In the genomic region with DNA sequence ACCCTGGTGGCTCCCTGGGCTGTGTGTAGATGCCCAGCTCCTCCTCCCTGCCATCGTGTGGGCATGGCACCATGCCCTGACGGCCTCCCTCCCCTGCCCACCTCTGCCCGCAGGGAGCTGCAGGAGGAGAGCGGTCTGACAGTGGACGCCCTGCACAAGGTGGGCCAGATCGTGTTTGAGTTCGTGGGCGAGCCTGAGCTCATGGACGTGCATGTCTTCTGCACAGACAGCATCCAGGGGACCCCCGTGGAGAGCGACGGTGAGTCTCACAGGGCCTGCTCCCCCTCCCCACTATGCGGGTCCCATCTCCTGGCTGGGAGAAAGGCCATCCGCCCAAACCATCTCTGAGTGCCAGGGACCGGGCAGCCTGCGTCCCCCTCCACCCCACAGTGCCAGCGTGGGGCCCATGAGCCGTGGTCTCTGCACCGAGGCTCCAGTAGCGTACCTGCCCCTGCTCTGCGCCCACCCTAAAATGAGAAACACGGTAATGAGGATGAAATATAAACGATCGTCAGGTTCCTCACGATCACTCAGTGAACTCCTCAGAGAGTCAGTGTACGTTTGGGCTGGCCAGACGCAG, we compare ENCODE assay signal across 17 cellular contexts. TPM values are rescaled to one million over a fixed set of nuclear protein-coding genes. Genes with fewer than 3 reads are reported as not detected.
A peak's percentile ranks its signal among the peaks of the same experiment; 100 is the strongest.
DNase-seq lines count a peak whose midpoint lies in the region; ATAC-seq lines count a peak whose summit lies in the region.
"Had no signal": no experiment of that assay in that cellular context is flagged by ENCODE, and none has a peak within 500 bp of the region (broad histone marks: within the 10 kb centered on the region; RNA-seq: fewer than 3 reads in every experiment).

No MANE protein-coding gene starts in this region.

- H2AK5ac ChIP-seq in neuronal stem cell (ENCODE audit: low read depth, low read length), result peak overlapping the region; percentile 90

- ATAC-seq in stimulated activated naive CD8-positive, alpha-beta T cell treated with anti-CD3 and anti-CD28 coated beads, Interleukin-15, amount 100 ng/mL, for 72 hours, result peak; percentile 2
- no peak for ATAC-seq in stimulated activated naive CD8-positive, alpha-beta T cell treated with anti-CD3 and anti-CD28 coated beads, Interleukin-15, Interleukin-2, amounts not matched to agents 100 U/mL and 50 U/mL, for 24 hours
- no peak for ATAC-seq in GM21526 (IDR thresholded peaks at IDR 0.05; ENCODE audit: low FRiP score, unreplicated experiment)

- no peak overlapping the region for H3K4me3 ChIP-seq in neuronal stem cell (ENCODE audit: low read length in 2 of 2)
- H3K4me3 ChIP-seq: coronary artery had no signal

- H3K9me3 Mint-ChIP-seq in stimulated activated naive CD8-positive, alpha-beta T cell treated with anti-CD3 and anti-CD28 coated beads, Interleukin-15, amount 100 ng/mL, for 72 hours, result no peaks in the 10 kb centered on the region
- H3K9me3 Mint-ChIP-seq in activated T-helper 1 cell treated with anti-CD3 and anti-CD28 coated beads, Interleukin-12 subunit alpha, Interleukin-12 subunit beta, Interleukin-2, Interleukin-4 antibody, amounts not matched to agents 30 ng/mL and 10 ng/mL and 1 ng/mL, durations not matched to agents 14 hours and 24 hours and 36 hours, result no peaks in the 10 kb centered on the region
- H3K9me3 Mint-ChIP-seq: activated T-helper 17 cell treated with anti-CD3 and anti-CD28 coated beads, Interleukin-2, amount 50 U/mL, for 72 hours; mesothelial cell of epicardium had no signal

- peak overlapping the region; percentile 53 for H2BK5ac ChIP-seq in neuronal stem cell (ENCODE audit: low read length)

- no peak overlapping the region for H3K27ac ChIP-seq in neuronal stem cell (replicated peaks; ENCODE audit: low read length)

- H3K4ac ChIP-seq in neuronal stem cell (ENCODE audit: low read length), result no peak overlapping the region

- H3K36me3 Mint-ChIP-seq in activated T-helper 1 cell treated with anti-CD3 and anti-CD28 coated beads, Interleukin-12 subunit alpha, Interleukin-12 subunit beta, Interleukin-2, Interleukin-4 antibody, amounts not matched to agents 30 ng/mL and 10 ng/mL and 1 ng/mL, durations not matched to agents 14 hours and 24 hours and 36 hours (ENCODE audit: low read depth), result peaks cover 10% of the 10 kb centered on the region

- intact Hi-C loops in activated T-helper 1 cell treated with anti-CD3 and anti-CD28 coated beads, Interleukin-12 subunit alpha, Interleukin-12 subunit beta, Interleukin-2, Interleukin-4 antibody, amounts not matched to agents 30 ng/mL and 10 ng/mL and 1 ng/mL, durations not matched to agents 14 hours and 24 hours and 36 hours (cut with micrococcal nuclease), result no loop called here

- H3K4me3 Mint-ChIP-seq in stimulated activated naive CD8-positive, alpha-beta T cell treated with anti-CD3 and anti-CD28 coated beads, Interleukin-15, amount 100 ng/mL, for 72 hours, result peak overlapping the region in 1 of 2 donors; percentile 31
- no peak overlapping the region for H3K4me3 Mint-ChIP-seq in activated T-helper 1 cell treated with anti-CD3 and anti-CD28 coated beads, Interleukin-12 subunit alpha, Interleukin-12 subunit beta, Interleukin-2, Interleukin-4 antibody, amounts not matched to agents 30 ng/mL and 10 ng/mL and 1 ng/mL, durations not matched to agents 14 hours and 24 hours and 36 hours
- H3K4me3 Mint-ChIP-seq: mesothelial cell of epicardium had no signal

- H3K4me1 Mint-ChIP-seq in stimulated activated naive CD8-positive, alpha-beta T cell treated with anti-CD3 and anti-CD28 coated beads, Interleukin-15, amount 100 ng/mL, for 72 hours, result peaks cover 54% of the 10 kb centered on the region
- peaks cover 24% of the 10 kb centered on the region for H3K4me1 Mint-ChIP-seq in activated T-helper 1 cell treated with anti-CD3 and anti-CD28 coated beads, Interleukin-12 subunit alpha, Interleukin-12 subunit beta, Interleukin-2, Interleukin-4 antibody, amounts not matched to agents 30 ng/mL and 10 ng/mL and 1 ng/mL, durations not matched to agents 14 hours and 24 hours and 36 hours (ENCODE audit: low read depth)

- no peak for DNase-seq in stimulated activated naive CD8-positive, alpha-beta T cell treated with anti-CD3 and anti-CD28 coated beads, Interleukin-15, amount 100 ng/mL, for 72 hours
- DNase-seq in stimulated activated naive CD8-positive, alpha-beta T cell treated with anti-CD3 and anti-CD28 coated beads, Interleukin-15, Interleukin-2, amounts not matched to agents 100 U/mL and 50 U/mL, for 24 hours, result no peak
- no peak for DNase-seq in activated T-helper 1 cell treated with anti-CD3 and anti-CD28 coated beads, Interleukin-12 subunit alpha, Interleukin-12 subunit beta, Interleukin-2, Interleukin-4 antibody, amounts not matched to agents 30 ng/mL and 10 ng/mL and 1 ng/mL, durations not matched to agents 14 hours and 24 hours and 36 hours (ENCODE audit: low spot score)
- no peak for DNase-seq in neuronal stem cell (ENCODE audit: low spot score)
- DNase-seq in EL, result no peak
- DNase-seq in NCI-H1417 (lab: John Stamatoyannopoulos, UW), result no peak
- DNase-seq in NCI-H2107 treated with DMSO at 0.1 percent for 48 hours (lab: John Stamatoyannopoulos, UW; ENCODE audit: unreplicated experiment), result no peak
- DNase-seq: activated CD4-positive, alpha-beta T cell treated with anti-CD3 and anti-CD28 coated beads, Interleukin-2, amount 50 U/mL, for 1 hour; BE2C; NCI-H187; NCI-H446 treated with DMSO at 0.1 percent for 48 hours; stimulated activated naive CD4-positive, alpha-beta T cell treated with Interleukin-2 at 50 U/mL for 16 hours had no signal

- H3K4me1 ChIP-seq in neuronal stem cell (ENCODE audit: control insufficient read depth in 2 of 2, insufficient read depth in 1 of 2, low read depth in 1 of 2, low read length in 2 of 2), result peaks cover 0 to 2% of the 10 kb centered on the region in 2 donors
- H3K4me1 ChIP-seq: BE2C had no signal

- peak overlapping the region; percentile 56 for H3K14ac ChIP-seq in neuronal stem cell (ENCODE audit: low read length)

- H2BK12ac ChIP-seq in neuronal stem cell (ENCODE audit: low read length), result no peak overlapping the region

- WGBS in neuronal stem cell (ENCODE audit: extremely low coverage in 2 of 2, insufficient read length in 2 of 2, insufficient replicate concordance in 1 of 2), 2 donors, result no CpG with 5 or more reads among the region's 27 CpGs

- H4K91ac ChIP-seq in neuronal stem cell (ENCODE audit: low read depth, low read length, poor library complexity), result no peak overlapping the region

- peaks cover 16 to 51% of the 10 kb centered on the region in 2 donors for H3K36me3 ChIP-seq in neuronal stem cell (replicated peaks in 1 of 2; ENCODE audit: control insufficient read depth in 2 of 2, insufficient read depth in 2 of 2, low read length in 2 of 2)
- H3K36me3 ChIP-seq: BE2C had no signal

- H3K27me3 Mint-ChIP-seq in stimulated activated naive CD8-positive, alpha-beta T cell treated with anti-CD3 and anti-CD28 coated beads, Interleukin-15, amount 100 ng/mL, for 72 hours, result no peaks in the 10 kb centered on the region
- no peaks in the 10 kb centered on the region for H3K27me3 Mint-ChIP-seq in activated T-helper 1 cell treated with anti-CD3 and anti-CD28 coated beads, Interleukin-12 subunit alpha, Interleukin-12 subunit beta, Interleukin-2, Interleukin-4 antibody, amounts not matched to agents 30 ng/mL and 10 ng/mL and 1 ng/mL, durations not matched to agents 14 hours and 24 hours and 36 hours (ENCODE audit: insufficient read depth)
- H3K27me3 Mint-ChIP-seq: activated T-helper 17 cell treated with anti-CD3 and anti-CD28 coated beads, Interleukin-2, amount 50 U/mL, for 72 hours had no signal

- H3K27ac Mint-ChIP-seq in stimulated activated naive CD8-positive, alpha-beta T cell treated with anti-CD3 and anti-CD28 coated beads, Interleukin-15, amount 100 ng/mL, for 72 hours, result peak overlapping the region in 1 of 2 donors; percentile 86
- H3K27ac Mint-ChIP-seq in activated T-helper 1 cell treated with anti-CD3 and anti-CD28 coated beads, Interleukin-12 subunit alpha, Interleukin-12 subunit beta, Interleukin-2, Interleukin-4 antibody, amounts not matched to agents 30 ng/mL and 10 ng/mL and 1 ng/mL, durations not matched to agents 14 hours and 24 hours and 36 hours, result peak overlapping the region; percentile 74

- H3K9ac ChIP-seq in neuronal stem cell (ENCODE audit: low read depth, low read length, poor library complexity), result no peak overlapping the region

- no peak overlapping the region for H2BK15ac ChIP-seq in neuronal stem cell (ENCODE audit: low read length)

- H3K4me2 ChIP-seq in neuronal stem cell (ENCODE audit: insufficient read depth, low read length, poor library complexity, severe bottlenecking), result no peak overlapping the region

- peaks cover 0 to 2% of the 10 kb centered on the region in 2 donors for H3K9me3 ChIP-seq in neuronal stem cell (replicated peaks in 1 of 2; ENCODE audit: control insufficient read depth in 2 of 2, insufficient read depth in 1 of 2, low read depth in 1 of 2, low read length in 2 of 2)
- H3K9me3 ChIP-seq: BE2C, heart right ventricle had no signal

- peaks cover 7% of the 10 kb centered on the region for H3K79me1 ChIP-seq in neuronal stem cell (ENCODE audit: low read depth, low read length)

- no peak overlapping the region for H3K18ac ChIP-seq in neuronal stem cell (ENCODE audit: low read length)

- no peak overlapping the region for H2BK120ac ChIP-seq in neuronal stem cell (ENCODE audit: low read depth, low read length)

- no peak overlapping the region for H2AFZ ChIP-seq in neuronal stem cell (ENCODE audit: low read length)

- H4K8ac ChIP-seq in neuronal stem cell (ENCODE audit: low read depth, low read length), result no peak overlapping the region

- no peaks in the 10 kb centered on the region for H3K27me3 ChIP-seq in neuronal stem cell (ENCODE audit: control insufficient read depth in 3 of 3, insufficient read depth in 3 of 3, low read depth in 1 of 3, low read length in 3 of 3)
- H3K27me3 ChIP-seq: BE2C, heart right ventricle had no signal

- H3K23ac ChIP-seq in neuronal stem cell (ENCODE audit: low read depth, low read length, poor library complexity), result peak overlapping the region; percentile 89

RNA-seq across cellular contexts. Expression of gene NUDT1, which starts 7.8 kb away (rescaled TPM):
- 74.9 TPM in 2 replicates for total RNA-seq in activated T-helper 1 cell treated with anti-CD3 and anti-CD28 coated beads, Interleukin-12 subunit alpha, Interleukin-12 subunit beta, Interleukin-2, Interleukin-4 antibody, amounts not matched to agents 30 ng/mL and 10 ng/mL and 1 ng/mL, durations not matched to agents 14 hours and 24 hours and 36 hours
- 46.7 TPM for polyA plus RNA-seq in neuronal stem cell (2013, experiment 1 of 2)
- 46.4 TPM for polyA plus RNA-seq in neuronal stem cell (2013, experiment 2 of 2)

RNA-seq across cellular contexts. Expression of gene MRM2, which starts 7.8 kb away (rescaled TPM):
- total RNA-seq in activated T-helper 1 cell treated with anti-CD3 and anti-CD28 coated beads, Interleukin-12 subunit alpha, Interleukin-12 subunit beta, Interleukin-2, Interleukin-4 antibody, amounts not matched to agents 30 ng/mL and 10 ng/mL and 1 ng/mL, durations not matched to agents 14 hours and 24 hours and 36 hours, result 47.8 and 48.6 TPM in 2 replicates
- polyA plus RNA-seq in neuronal stem cell (2013, experiment 1 of 2), result 21.4 TPM
- 21.4 TPM for polyA plus RNA-seq in neuronal stem cell (2013, experiment 2 of 2)

RNA-seq across cellular contexts. Expression of gene MAD1L1, which starts 17.1 kb away (rescaled TPM):
- 56.2 and 56.4 TPM in 2 replicates for total RNA-seq in activated T-helper 1 cell treated with anti-CD3 and anti-CD28 coated beads, Interleukin-12 subunit alpha, Interleukin-12 subunit beta, Interleukin-2, Interleukin-4 antibody, amounts not matched to agents 30 ng/mL and 10 ng/mL and 1 ng/mL, durations not matched to agents 14 hours and 24 hours and 36 hours
- 20.0 TPM for polyA plus RNA-seq in neuronal stem cell (2013, experiment 1 of 2)
- polyA plus RNA-seq in neuronal stem cell (2013, experiment 2 of 2), result 18.9 TPM
